Comparison of ENCODE assay signal across 11 cellular contexts in genomic region chr11:61004037-61004641, GRCh38. TPM values are rescaled to one million over a fixed set of nuclear protein-coding genes. Genes with fewer than 3 reads are reported as not detected.
DNase-seq lines count a peak whose midpoint lies in the region; ATAC-seq lines count a peak whose summit lies in the region.
"Had no signal": no experiment of that assay in that cellular context is flagged by ENCODE, and none has a peak within 500 bp of the region (broad histone marks: within the 10 kb centered on the region; RNA-seq: fewer than 3 reads in every experiment).

No MANE protein-coding gene starts in this region.

- 40% methylated on average over 11 of the region's 11 CpGs for WGBS in thymus

- H3K27ac ChIP-seq in thymus (ENCODE audit: low read depth): peak overlapping the region; percentile 75
- H3K27ac ChIP-seq: vagina, WERI-Rb-1 had no signal

- H3K36me3 ChIP-seq in thymus (ENCODE audit: control insufficient read depth, insufficient read depth) (peaks cover 30% of the 10 kb centered on the region), HAP-1 (replicated peaks) (no peaks in the 10 kb centered on the region)
- H3K36me3 ChIP-seq: vagina, WERI-Rb-1 had no signal

- peak; percentile 69 for DNase-seq in stimulated activated CD4-positive, alpha-beta T cell treated with anti-CD3 and anti-CD28 coated beads, Interleukin-15, amount 100 ng/mL, for 24 hours
- DNase-seq in stimulated activated CD4-positive, alpha-beta T cell treated with anti-CD3 and anti-CD28 coated beads, Interleukin-12 subunit alpha, Interleukin-12 subunit beta, amount 100 ng/mL, for 4 hours: no peak
- DNase-seq in T-helper 22 cell (ENCODE audit: low read depth) (peak; percentile 53), HAP-1 (ENCODE audit: low spot score in 2 of 2) (no peak), activated gamma-delta T cell treated with Interleukin-2 at 50 U/mL for 16 hours (no peak)
- DNase-seq: left ventricle myocardium superior, WERI-Rb-1 had no signal

- ATAC-seq in esophagus mucosa (peak; percentile 6), HG02885 (IDR thresholded peaks at IDR 0.05; ENCODE audit: poor library complexity, unreplicated experiment) (no peak)
- ATAC-seq: left ventricle myocardium superior had no signal

- H3K9me3 ChIP-seq in thymus (ENCODE audit: control insufficient read depth) (no peaks in the 10 kb centered on the region), HAP-1 (no peaks in the 10 kb centered on the region)
- H3K9me3 ChIP-seq: vagina had no signal

- in situ Hi-C loops in HAP-1 (cut with MboI; ENCODE audit: low sequenced_read_pairs): no loop called here

- H3K4me3 ChIP-seq in thymus (ENCODE audit: low read length): no peak overlapping the region
- no peak overlapping the region for H3K4me3 ChIP-seq in HAP-1
- H3K4me3 ChIP-seq: vagina had no signal

- H3K4me1 ChIP-seq in thymus (ENCODE audit: control insufficient read depth, insufficient read depth, low read length) (peaks cover 26% of the 10 kb centered on the region), HAP-1 (no peaks in the 10 kb centered on the region)

- H3K27me3 ChIP-seq in thymus (ENCODE audit: control insufficient read depth, insufficient read depth) (no peaks in the 10 kb centered on the region), HAP-1 (ENCODE audit: low read depth) (peaks cover 2% of the 10 kb centered on the region; the same call in 1 of the 2 replicates)
- H3K27me3 ChIP-seq: vagina had no signal

RNA-seq across cellular contexts. Expression of gene CD6, which starts 32.7 kb away (rescaled TPM):
- total RNA-seq in esophagus mucosa: 0.80 TPM
- polyA plus RNA-seq in thymus: 74.1 TPM

RNA-seq across cellular contexts. Expression of gene SLC15A3, which starts 52.2 kb away (rescaled TPM):
- 3.9 TPM for total RNA-seq in esophagus mucosa
- polyA plus RNA-seq in thymus: 37.5 TPM

Comparison
In these comparisons a context has a peak if more than half of its experiments do, and no peak if none do; other contexts are left out.
1. DNase-seq: peak in stimulated activated CD4-positive, alpha-beta T cell treated with anti-CD3 and anti-CD28 coated beads, Interleukin-15, amount 100 ng/mL, for 24 hours (single experiment) and T-helper 22 cell (single experiment); none in stimulated activated CD4-positive, alpha-beta T cell treated with anti-CD3 and anti-CD28 coated beads, Interleukin-12 subunit alpha, Interleukin-12 subunit beta, amount 100 ng/mL, for 4 hours (single experiment), HAP-1 (0 of 2) and activated gamma-delta T cell treated with Interleukin-2 at 50 U/mL for 16 hours (single experiment).